In the genomic region with DNA sequence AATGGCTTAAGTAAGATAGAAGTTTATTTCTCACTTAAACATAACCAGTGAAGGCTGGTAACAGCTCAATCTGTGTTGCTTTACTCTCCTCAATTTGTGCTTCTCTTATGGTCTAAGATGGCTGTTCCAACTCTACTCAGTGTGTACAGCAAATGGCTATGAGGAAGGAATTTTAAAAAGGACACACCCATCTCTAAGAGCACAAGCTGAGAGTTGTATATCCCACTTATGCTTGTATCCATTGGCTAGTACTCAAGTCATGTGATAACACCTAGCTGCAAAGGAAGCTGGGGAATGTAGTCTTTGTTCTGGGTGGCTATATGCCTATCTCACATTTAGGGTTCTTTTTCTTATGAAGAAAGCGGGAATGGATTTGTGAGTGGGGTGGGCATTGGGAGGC, we compare ENCODE assay signal across 8 cellular contexts.
DNase-seq lines count a peak whose midpoint lies in the region; ATAC-seq and TF ChIP-seq lines count a peak whose summit lies in the region.

No MANE protein-coding gene starts in this region.

- no peak for TF ChIP-seq EP300 in transverse colon (IDR thresholded peaks at IDR 0.05; ENCODE audit: low read depth)

- H3K9ac ChIP-seq in endodermal cell (ENCODE audit: extremely low read depth, low read length, poor library complexity, severe bottlenecking): no peak overlapping the region

- no peaks in the 10 kb centered on the region for H3K4me1 Mint-ChIP-seq in endodermal cell

- H3K36me3 ChIP-seq in endodermal cell (ENCODE audit: control insufficient read depth, insufficient read depth, low read length) (no peaks in the 10 kb centered on the region), transverse colon (peaks cover 0 to 5% (median 0%) of the 10 kb centered on the region in 4 donors)

- no peak overlapping the region for H3K4me3 Mint-ChIP-seq in endodermal cell

- no peak overlapping the region for H3K27ac Mint-ChIP-seq in endodermal cell

- TF ChIP-seq POLR2A in transverse colon (IDR thresholded peaks at IDR 0.05): no peak

- in situ Hi-C loops in transverse colon (cut with MboI; ENCODE audit: low pct_ligation_motif_present in 1 of 4, low pct_unique_long_range_greater_than_20kb in 1 of 4, low sequenced_read_pairs in 3 of 4): no loop called here

- TF ChIP-seq CTCF in endodermal cell (conservative IDR thresholded peaks at IDR 0.05) (no peak), transverse colon (IDR thresholded peaks at IDR 0.05) (no peak)

- H3K4me3 ChIP-seq in endodermal cell (ENCODE audit: low read length): no peak overlapping the region
- H3K4me3 ChIP-seq in transverse colon: no peak overlapping the region

- H3K27ac ChIP-seq in endodermal cell (ENCODE audit: low read depth, low read length) (no peak overlapping the region), transverse colon (peak overlapping the region in 1 of 4 donors; percentile 32)

- no peaks in the 10 kb centered on the region for H3K36me3 Mint-ChIP-seq in endodermal cell (ENCODE audit: low read depth)

- no peaks in the 10 kb centered on the region for H3K9me3 Mint-ChIP-seq in endodermal cell

- no peaks in the 10 kb centered on the region for H3K27me3 ChIP-seq in endodermal cell (ENCODE audit: control insufficient read depth, insufficient read depth, low read length, poor library complexity, severe bottlenecking)
- no peaks in the 10 kb centered on the region for H3K27me3 ChIP-seq in transverse colon

- H3K9me3 ChIP-seq in endodermal cell (ENCODE audit: control insufficient read depth, low read length) (no peaks in the 10 kb centered on the region), transverse colon (peaks cover 0 to 3% of the 10 kb centered on the region in 2 donors)

- ATAC-seq in GM21526 (IDR thresholded peaks at IDR 0.05; ENCODE audit: low FRiP score, unreplicated experiment) (peak; percentile 82), HG03045 (IDR thresholded peaks at IDR 0.05; ENCODE audit: unreplicated experiment) (no peak)

- intact Hi-C loops in transverse colon (cut with DNase I; ENCODE audit: low total_unique reads): no loop called here

- H3K4me1 ChIP-seq in endodermal cell (ENCODE audit: control insufficient read depth, insufficient read depth, low read length): peaks cover 4% of the 10 kb centered on the region
- peaks cover 0 to 7% (median 5%) of the 10 kb centered on the region in 4 donors for H3K4me1 ChIP-seq in transverse colon

- no CpG with 5 or more reads among the region's 1 CpG for WGBS in endodermal cell (ENCODE audit: insufficient coverage in 1 of 2, insufficient read length in 1 of 2), 2 experiments
- WGBS in transverse colon (ENCODE audit: low coverage in 1 of 2), 2 donors: 0% methylated on average over 1 of the region's 1 CpG; no CpG with 5 or more reads in 1 of the 2 donors

- peak; percentile 56 for DNase-seq in DMS 273 (lab: John Stamatoyannopoulos, UW; ENCODE audit: unreplicated experiment)
- DNase-seq in M059J (ENCODE audit: low read depth): peak; percentile 31
- peak; percentile 51 for DNase-seq in endodermal cell
- DNase-seq in hippocampal formation (lab: John Stamatoyannopoulos, UW): no peak
- DNase-seq in transverse colon: no peak
- no peak for DNase-seq in NCI-H187 (lab: John Stamatoyannopoulos, UW)

- no peaks in the 10 kb centered on the region for H3K27me3 Mint-ChIP-seq in endodermal cell (ENCODE audit: insufficient read depth)

Comparison
In these comparisons a context has a peak if more than half of its experiments do, and no peak if none do; other contexts are left out.
1. DNase-seq: peak in DMS 273 (single experiment), M059J (single experiment) and endodermal cell (single experiment); none in hippocampal formation (0 of 2), transverse colon (single experiment) and NCI-H187 (0 of 2).